1 cellular context compared by ENCODE assay signal in the genomic region with DNA sequence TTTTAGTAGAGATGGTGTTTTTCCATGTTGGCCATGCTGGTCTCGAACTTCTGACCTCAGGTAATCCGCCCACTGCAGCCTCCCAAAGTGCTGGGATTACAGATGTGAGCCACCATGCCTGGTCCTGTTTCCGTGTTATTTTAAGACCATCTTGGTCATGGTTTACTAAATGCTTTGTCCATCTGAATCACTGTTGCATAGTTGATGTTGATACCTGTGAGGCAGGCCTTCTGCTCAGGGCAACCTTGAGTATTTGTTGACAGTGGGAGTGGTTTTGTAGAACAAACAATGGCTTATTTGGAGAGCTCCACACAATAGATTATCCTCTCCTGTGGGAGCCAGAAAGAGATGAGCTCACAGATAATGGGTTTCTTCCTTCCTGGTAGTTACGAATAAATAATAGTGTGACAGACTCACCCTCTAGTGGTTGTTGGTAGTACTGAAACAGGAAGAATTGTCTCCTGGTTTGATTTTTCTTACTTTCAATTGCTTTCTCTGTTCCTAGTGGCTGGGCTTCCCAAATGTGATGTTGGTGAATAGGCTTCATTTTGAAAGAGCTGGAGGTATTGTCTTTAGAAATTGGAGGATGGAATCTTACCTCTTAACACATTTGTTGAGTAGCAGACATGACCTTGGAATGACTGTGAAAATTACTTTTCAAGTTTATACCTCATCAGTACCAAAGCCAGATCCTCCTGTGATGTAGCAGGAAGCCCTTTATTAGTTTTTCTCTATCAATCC.
TF ChIP-seq lines count a peak whose summit lies in the region.

No MANE protein-coding gene starts in this region.

TF ChIP-seq in HepG2, 621 proteins besides CTCF, POLR2A, EP300 and RAD21 (continued from another document and continues in another):
- TF ChIP-seq, protein P1, sequence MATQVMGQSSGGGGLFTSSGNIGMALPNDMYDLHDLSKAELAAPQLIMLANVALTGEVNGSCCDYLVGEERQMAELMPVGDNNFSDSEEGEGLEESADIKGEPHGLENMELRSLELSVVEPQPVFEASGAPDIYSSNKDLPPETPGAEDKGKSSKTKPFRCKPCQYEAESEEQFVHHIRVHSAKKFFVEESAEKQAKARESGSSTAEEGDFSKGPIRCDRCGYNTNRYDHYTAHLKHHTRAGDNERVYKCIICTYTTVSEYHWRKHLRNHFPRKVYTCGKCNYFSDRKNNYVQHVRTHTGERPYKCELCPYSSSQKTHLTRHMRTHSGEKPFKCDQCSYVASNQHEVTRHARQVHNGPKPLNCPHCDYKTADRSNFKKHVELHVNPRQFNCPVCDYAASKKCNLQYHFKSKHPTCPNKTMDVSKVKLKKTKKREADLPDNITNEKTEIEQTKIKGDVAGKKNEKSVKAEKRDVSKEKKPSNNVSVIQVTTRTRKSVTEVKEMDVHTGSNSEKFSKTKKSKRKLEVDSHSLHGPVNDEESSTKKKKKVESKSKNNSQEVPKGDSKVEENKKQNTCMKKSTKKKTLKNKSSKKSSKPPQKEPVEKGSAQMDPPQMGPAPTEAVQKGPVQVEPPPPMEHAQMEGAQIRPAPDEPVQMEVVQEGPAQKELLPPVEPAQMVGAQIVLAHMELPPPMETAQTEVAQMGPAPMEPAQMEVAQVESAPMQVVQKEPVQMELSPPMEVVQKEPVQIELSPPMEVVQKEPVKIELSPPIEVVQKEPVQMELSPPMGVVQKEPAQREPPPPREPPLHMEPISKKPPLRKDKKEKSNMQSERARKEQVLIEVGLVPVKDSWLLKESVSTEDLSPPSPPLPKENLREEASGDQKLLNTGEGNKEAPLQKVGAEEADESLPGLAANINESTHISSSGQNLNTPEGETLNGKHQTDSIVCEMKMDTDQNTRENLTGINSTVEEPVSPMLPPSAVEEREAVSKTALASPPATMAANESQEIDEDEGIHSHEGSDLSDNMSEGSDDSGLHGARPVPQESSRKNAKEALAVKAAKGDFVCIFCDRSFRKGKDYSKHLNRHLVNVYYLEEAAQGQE (IDR thresholded peaks at IDR 0.05; ENCODE audit: borderline replicate concordance in 1 of 2, low read depth in 1 of 2, low read length in 2 of 2) = peak in 1 of 2 experiments; percentile 53; a peak in 1 of 4 replicates
- TF ChIP-seq, protein P2, sequence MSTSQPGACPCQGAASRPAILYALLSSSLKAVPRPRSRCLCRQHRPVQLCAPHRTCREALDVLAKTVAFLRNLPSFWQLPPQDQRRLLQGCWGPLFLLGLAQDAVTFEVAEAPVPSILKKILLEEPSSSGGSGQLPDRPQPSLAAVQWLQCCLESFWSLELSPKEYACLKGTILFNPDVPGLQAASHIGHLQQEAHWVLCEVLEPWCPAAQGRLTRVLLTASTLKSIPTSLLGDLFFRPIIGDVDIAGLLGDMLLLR (CRISPR knock-in tag; IDR thresholded peaks at IDR 0.05) = no peak
- TF ChIP-seq, protein P3, sequence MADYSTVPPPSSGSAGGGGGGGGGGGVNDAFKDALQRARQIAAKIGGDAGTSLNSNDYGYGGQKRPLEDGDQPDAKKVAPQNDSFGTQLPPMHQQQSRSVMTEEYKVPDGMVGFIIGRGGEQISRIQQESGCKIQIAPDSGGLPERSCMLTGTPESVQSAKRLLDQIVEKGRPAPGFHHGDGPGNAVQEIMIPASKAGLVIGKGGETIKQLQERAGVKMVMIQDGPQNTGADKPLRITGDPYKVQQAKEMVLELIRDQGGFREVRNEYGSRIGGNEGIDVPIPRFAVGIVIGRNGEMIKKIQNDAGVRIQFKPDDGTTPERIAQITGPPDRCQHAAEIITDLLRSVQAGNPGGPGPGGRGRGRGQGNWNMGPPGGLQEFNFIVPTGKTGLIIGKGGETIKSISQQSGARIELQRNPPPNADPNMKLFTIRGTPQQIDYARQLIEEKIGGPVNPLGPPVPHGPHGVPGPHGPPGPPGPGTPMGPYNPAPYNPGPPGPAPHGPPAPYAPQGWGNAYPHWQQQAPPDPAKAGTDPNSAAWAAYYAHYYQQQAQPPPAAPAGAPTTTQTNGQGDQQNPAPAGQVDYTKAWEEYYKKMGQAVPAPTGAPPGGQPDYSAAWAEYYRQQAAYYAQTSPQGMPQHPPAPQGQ (CRISPR knock-in tag; IDR thresholded peaks at IDR 0.05; ENCODE audit: borderline replicate concordance) = no peak
- TF ChIP-seq JUND (CRISPR knock-in tag; IDR thresholded peaks at IDR 0.05) (0 out of 2 replicates have a peak, but pooled peaks have one; percentile 35), KDM5A (IDR thresholded peaks at IDR 0.05; ENCODE audit: borderline replicate concordance, low read length) (peak; percentile 24; the same call in 1 of the 2 replicates), GPN1 (CRISPR knock-in tag; IDR thresholded peaks at IDR 0.05; ENCODE audit: borderline replicate concordance) (no peak), ZNF3 (CRISPR knock-in tag; IDR thresholded peaks at IDR 0.05) (no peak), MAFG (CRISPR knock-in tag; IDR thresholded peaks at IDR 0.05) (no peak), MIER3 (CRISPR knock-in tag; IDR thresholded peaks at IDR 0.05; ENCODE audit: borderline replicate concordance) (peak; percentile 70; the same call in 1 of the 2 replicates), IRF2 (CRISPR knock-in tag; IDR thresholded peaks at IDR 0.05) (peak; percentile 82; the same call in 1 of the 2 replicates), SRF (IDR thresholded peaks at IDR 0.05; ENCODE audit: low read depth, low read length) (0 out of 2 replicates have a peak, but pooled peaks have one; percentile 33), HNF4G (IDR thresholded peaks at IDR 0.05; ENCODE audit: borderline replicate concordance, low read depth, low read length) (no peak), HNF4G (CRISPR knock-in tag; IDR thresholded peaks at IDR 0.05; ENCODE audit: borderline replicate concordance, low read depth) (no peak; the same call in 1 of the 2 replicates), SP2 (CRISPR knock-in tag; IDR thresholded peaks at IDR 0.05) (no peak), ZEB1 (IDR thresholded peaks at IDR 0.05; ENCODE audit: insufficient replicate concordance, low read depth) (peak; percentile 75), FOXA3 (CRISPR knock-in tag; IDR thresholded peaks at IDR 0.05) (peak; percentile 97), MED1 (CRISPR knock-in tag; IDR thresholded peaks at IDR 0.05) (peak; percentile 82), HOXA3 (CRISPR knock-in tag; IDR thresholded peaks at IDR 0.05) (peak; percentile 33; the same call in 1 of the 2 replicates), NR2F2 (IDR thresholded peaks at IDR 0.05; ENCODE audit: borderline replicate concordance, low read depth) (0 out of 2 replicates have a peak, but pooled peaks have one; percentile 52), ZNF230 (CRISPR knock-in tag; IDR thresholded peaks at IDR 0.05) (0 out of 2 replicates have a peak, but pooled peaks have one; percentile 36), HOXA5 (CRISPR knock-in tag; IDR thresholded peaks at IDR 0.05) (peak; percentile 15; the same call in 1 of the 2 replicates), KAT2B (IDR thresholded peaks at IDR 0.05; ENCODE audit: borderline replicate concordance, low read depth, low read length) (no peak), AHR (CRISPR knock-in tag; IDR thresholded peaks at IDR 0.05) (no peak), TBP (CRISPR knock-in tag; IDR thresholded peaks at IDR 0.05) (no peak), ZNF256 (CRISPR knock-in tag; conservative IDR thresholded peaks at IDR 0.05) (no peak), KMT2A (CRISPR knock-in tag; IDR thresholded peaks at IDR 0.05) (no peak), CBX2 (IDR thresholded peaks at IDR 0.05; ENCODE audit: low read depth, low read length) (no peak), CBX2 (CRISPR knock-in tag; IDR thresholded peaks at IDR 0.05; ENCODE audit: low read depth) (no peak), DR1 (CRISPR knock-in tag; IDR thresholded peaks at IDR 0.05) (no peak), MIER2 (CRISPR knock-in tag; IDR thresholded peaks at IDR 0.05) (no peak), ZMYM2 (CRISPR knock-in tag; IDR thresholded peaks at IDR 0.05) (peak; percentile 45; the same call in 1 of the 2 replicates), GATAD1 (CRISPR knock-in tag; IDR thresholded peaks at IDR 0.05) (peak; percentile 46; the same call in 1 of the 2 replicates), ZNF883 (CRISPR knock-in tag; IDR thresholded peaks at IDR 0.05; ENCODE audit: not compliant biosample characterization) (no peak), ZNF839 (CRISPR knock-in tag; IDR thresholded peaks at IDR 0.05; ENCODE audit: borderline replicate concordance) (no peak), RBM22 (optimal IDR thresholded peaks at IDR 0.05; ENCODE audit: low read length) (peak; percentile 72), ATM (IDR thresholded peaks at IDR 0.05; ENCODE audit: borderline replicate concordance) (no peak), SP1 (IDR thresholded peaks at IDR 0.05) (no peak), SP1 (CRISPR knock-in tag; IDR thresholded peaks at IDR 0.05) (peak; percentile 44; the same call in 1 of the 2 replicates)
- TF ChIP-seq, protein P4, sequence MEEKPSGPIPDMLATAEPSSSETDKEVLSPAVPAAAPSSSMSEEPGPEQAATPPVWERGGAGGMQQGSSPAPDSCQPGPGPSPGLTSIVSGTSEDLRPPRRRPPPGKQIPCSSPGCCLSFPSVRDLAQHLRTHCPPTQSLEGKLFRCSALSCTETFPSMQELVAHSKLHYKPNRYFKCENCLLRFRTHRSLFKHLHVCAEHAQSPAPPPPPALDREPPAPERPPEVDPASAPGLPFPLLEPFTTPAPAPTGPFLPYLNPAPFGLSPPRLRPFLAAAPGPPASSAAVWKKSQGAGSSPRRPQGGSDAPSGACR (CRISPR knock-in tag; IDR thresholded peaks at IDR 0.05) = 0 out of 2 replicates have a peak, but pooled peaks have one; percentile 12
- TF ChIP-seq, protein P5, sequence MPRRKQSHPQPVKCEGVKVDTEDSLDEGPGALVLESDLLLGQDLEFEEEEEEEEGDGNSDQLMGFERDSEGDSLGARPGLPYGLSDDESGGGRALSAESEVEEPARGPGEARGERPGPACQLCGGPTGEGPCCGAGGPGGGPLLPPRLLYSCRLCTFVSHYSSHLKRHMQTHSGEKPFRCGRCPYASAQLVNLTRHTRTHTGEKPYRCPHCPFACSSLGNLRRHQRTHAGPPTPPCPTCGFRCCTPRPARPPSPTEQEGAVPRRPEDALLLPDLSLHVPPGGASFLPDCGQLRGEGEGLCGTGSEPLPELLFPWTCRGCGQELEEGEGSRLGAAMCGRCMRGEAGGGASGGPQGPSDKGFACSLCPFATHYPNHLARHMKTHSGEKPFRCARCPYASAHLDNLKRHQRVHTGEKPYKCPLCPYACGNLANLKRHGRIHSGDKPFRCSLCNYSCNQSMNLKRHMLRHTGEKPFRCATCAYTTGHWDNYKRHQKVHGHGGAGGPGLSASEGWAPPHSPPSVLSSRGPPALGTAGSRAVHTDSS (CRISPR knock-in tag; conservative IDR thresholded peaks at IDR 0.05) = no peak
- TF ChIP-seq, protein P6, sequence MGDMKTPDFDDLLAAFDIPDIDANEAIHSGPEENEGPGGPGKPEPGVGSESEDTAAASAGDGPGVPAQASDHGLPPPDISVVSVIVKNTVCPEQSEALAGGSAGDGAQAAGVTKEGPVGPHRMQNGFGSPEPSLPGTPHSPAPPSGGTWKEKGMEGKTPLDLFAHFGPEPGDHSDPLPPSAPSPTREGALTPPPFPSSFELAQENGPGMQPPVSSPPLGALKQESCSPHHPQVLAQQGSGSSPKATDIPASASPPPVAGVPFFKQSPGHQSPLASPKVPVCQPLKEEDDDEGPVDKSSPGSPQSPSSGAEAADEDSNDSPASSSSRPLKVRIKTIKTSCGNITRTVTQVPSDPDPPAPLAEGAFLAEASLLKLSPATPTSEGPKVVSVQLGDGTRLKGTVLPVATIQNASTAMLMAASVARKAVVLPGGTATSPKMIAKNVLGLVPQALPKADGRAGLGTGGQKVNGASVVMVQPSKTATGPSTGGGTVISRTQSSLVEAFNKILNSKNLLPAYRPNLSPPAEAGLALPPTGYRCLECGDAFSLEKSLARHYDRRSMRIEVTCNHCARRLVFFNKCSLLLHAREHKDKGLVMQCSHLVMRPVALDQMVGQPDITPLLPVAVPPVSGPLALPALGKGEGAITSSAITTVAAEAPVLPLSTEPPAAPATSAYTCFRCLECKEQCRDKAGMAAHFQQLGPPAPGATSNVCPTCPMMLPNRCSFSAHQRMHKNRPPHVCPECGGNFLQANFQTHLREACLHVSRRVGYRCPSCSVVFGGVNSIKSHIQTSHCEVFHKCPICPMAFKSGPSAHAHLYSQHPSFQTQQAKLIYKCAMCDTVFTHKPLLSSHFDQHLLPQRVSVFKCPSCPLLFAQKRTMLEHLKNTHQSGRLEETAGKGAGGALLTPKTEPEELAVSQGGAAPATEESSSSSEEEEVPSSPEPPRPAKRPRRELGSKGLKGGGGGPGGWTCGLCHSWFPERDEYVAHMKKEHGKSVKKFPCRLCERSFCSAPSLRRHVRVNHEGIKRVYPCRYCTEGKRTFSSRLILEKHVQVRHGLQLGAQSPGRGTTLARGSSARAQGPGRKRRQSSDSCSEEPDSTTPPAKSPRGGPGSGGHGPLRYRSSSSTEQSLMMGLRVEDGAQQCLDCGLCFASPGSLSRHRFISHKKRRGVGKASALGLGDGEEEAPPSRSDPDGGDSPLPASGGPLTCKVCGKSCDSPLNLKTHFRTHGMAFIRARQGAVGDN (CRISPR knock-in tag; IDR thresholded peaks at IDR 0.05) = no peak
- TF ChIP-seq, protein P7, sequence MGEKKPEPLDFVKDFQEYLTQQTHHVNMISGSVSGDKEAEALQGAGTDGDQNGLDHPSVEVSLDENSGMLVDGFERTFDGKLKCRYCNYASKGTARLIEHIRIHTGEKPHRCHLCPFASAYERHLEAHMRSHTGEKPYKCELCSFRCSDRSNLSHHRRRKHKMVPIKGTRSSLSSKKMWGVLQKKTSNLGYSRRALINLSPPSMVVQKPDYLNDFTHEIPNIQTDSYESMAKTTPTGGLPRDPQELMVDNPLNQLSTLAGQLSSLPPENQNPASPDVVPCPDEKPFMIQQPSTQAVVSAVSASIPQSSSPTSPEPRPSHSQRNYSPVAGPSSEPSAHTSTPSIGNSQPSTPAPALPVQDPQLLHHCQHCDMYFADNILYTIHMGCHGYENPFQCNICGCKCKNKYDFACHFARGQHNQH (CRISPR knock-in tag; IDR thresholded peaks at IDR 0.05) = peak; percentile 72
- TF ChIP-seq, protein P8, sequence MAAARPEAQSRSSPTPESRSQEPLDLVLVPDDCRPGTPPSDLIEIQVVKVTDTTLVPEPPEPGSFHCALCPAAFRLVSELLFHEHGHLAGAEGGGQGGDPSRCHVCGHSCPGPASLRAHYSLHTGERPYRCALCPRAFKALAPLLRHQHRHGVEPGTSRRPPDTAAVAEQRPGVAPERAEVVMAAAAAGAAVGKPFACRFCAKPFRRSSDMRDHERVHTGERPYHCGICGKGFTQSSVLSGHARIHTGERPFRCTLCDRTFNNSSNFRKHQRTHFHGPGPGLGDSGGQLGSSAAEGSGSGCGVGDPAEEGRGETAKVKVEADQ (CRISPR knock-in tag; IDR thresholded peaks at IDR 0.05; ENCODE audit: borderline replicate concordance) = 0 out of 2 replicates have a peak, but pooled peaks have one; percentile 35
